In genomic region chr21:35933466-35933865, GRCh38 we compare ENCODE assay signal across 10 cellular contexts.
DNase-seq lines count a peak whose midpoint lies in the region; ATAC-seq, FAIRE-seq and TF ChIP-seq lines count a peak whose summit lies in the region.
"Had no signal": no experiment of that assay in that cellular context is flagged by ENCODE, and none has a peak within 500 bp of the region (broad histone marks: within the 10 kb centered on the region; RNA-seq: fewer than 3 reads in every experiment).

No MANE protein-coding gene starts in this region.

- H3K9me3 ChIP-seq in muscle layer of duodenum (ENCODE audit: control insufficient read depth in 1 of 2, low read length in 2 of 2): no peaks in the 10 kb centered on the region

- TF ChIP-seq POLR2A in NB4 (IDR thresholded peaks at IDR 0.05; ENCODE audit: extremely low read depth, insufficient read length): no peak

- FAIRE-seq in endometrium (lab: Jason Lieb, UNC): peak; percentile 99

- H3K27ac ChIP-seq in muscle layer of duodenum (ENCODE audit: low read length): peak overlapping the region; percentile 21

- peak; percentile 45 to 48 for DNase-seq in AML-193 (lab: John Stamatoyannopoulos, UW)
- DNase-seq in NB4 (ENCODE audit: low read depth): peak; percentile 79
- DNase-seq in DMS 273 treated with DMSO at 0.1 percent for 48 hours (lab: John Stamatoyannopoulos, UW): no peak
- no peak for DNase-seq in DMS 273 (lab: John Stamatoyannopoulos, UW; ENCODE audit: unreplicated experiment)
- DNase-seq: NCI-H2171 treated with DMSO at 0.1 percent for 48 hours had no signal

- ATAC-seq in HG02571 (IDR thresholded peaks at IDR 0.05; ENCODE audit: unreplicated experiment) (no peak), HG03442 (IDR thresholded peaks at IDR 0.05; ENCODE audit: unreplicated experiment) (no peak)

- no peaks in the 10 kb centered on the region for H3K36me3 ChIP-seq in muscle layer of duodenum (ENCODE audit: control insufficient read depth in 1 of 2, insufficient read depth in 2 of 2, low read length in 2 of 2)

- H3K27me3 ChIP-seq in muscle layer of duodenum (ENCODE audit: low read depth, low read length): no peaks in the 10 kb centered on the region

- peaks cover 3 to 12% of the 10 kb centered on the region in 2 donors for H3K4me1 ChIP-seq in muscle layer of duodenum (ENCODE audit: control insufficient read depth in 1 of 2, insufficient read depth in 2 of 2, low read length in 2 of 2)

- TF ChIP-seq CTCF in NB4 (IDR thresholded peaks at IDR 0.05; ENCODE audit: low read depth, low read length): no peak

- H3K4me3 ChIP-seq in NB4 (ENCODE audit: low read depth, low read length) (no peak overlapping the region), muscle layer of duodenum (ENCODE audit: low read depth in 1 of 2, low read length in 2 of 2) (no peak overlapping the region)
- H3K4me3 ChIP-seq: dorsolateral prefrontal cortex had no signal

Comparison
In these comparisons a context has a peak if more than half of its experiments do, and no peak if none do; other contexts are left out.
1. DNase-seq: peak in AML-193 (2 of 2) and NB4 (single experiment); none in DMS 273 treated with DMSO at 0.1 percent for 48 hours (single experiment) and DMS 273 (single experiment).